In the genomic region with DNA sequence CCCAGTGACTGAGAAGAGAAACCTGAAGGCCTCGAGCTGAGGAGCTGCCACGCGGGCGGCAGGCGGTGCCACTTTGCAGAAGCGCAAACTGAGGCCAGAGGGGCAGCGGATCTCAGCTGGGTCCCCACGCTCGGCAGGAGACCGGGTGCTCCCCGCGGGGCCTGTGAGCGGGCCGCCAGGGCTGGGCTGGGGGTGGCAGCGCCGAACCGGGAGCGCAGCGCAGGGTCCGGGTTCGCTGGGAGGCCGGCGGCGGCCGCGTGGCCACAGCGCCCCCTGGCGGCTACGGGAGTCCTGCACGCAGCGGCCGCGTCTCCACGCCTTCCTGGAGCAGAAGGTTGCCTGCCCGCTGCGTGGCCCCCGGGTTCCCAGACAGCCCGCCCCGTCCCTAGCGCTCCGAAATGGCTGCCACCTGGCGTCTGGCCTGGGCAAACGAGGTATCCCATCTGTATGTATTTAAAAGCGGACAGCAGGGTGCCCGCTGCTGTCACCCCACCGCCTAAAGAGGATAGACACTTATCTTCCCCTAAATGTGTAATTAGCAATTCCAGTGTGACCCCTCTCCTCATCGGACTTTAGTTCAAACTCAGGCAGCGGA, we compare ENCODE assay signal across 1 cellular context.
TF ChIP-seq lines count a peak whose summit lies in the region.

No MANE protein-coding gene starts in this region.

TF ChIP-seq in HepG2, 621 proteins besides CTCF, POLR2A, EP300 and RAD21 (continued from another document and continues in another):
- peak; percentile 82; the same call in 1 of the 2 replicates for TF ChIP-seq MTA1 (CRISPR knock-in tag; IDR thresholded peaks at IDR 0.05; ENCODE audit: borderline replicate concordance)
- no peak; the same call in 1 of the 2 replicates for TF ChIP-seq ZNF772 (CRISPR knock-in tag; IDR thresholded peaks at IDR 0.05)
- no peak for TF ChIP-seq ZNF431 (CRISPR knock-in tag; IDR thresholded peaks at IDR 0.05; ENCODE audit: borderline replicate concordance, low read depth)
- TF ChIP-seq ZNF75D (CRISPR knock-in tag; IDR thresholded peaks at IDR 0.05; ENCODE audit: borderline replicate concordance) = no peak
- no peak for TF ChIP-seq HOXA7 (CRISPR knock-in tag; IDR thresholded peaks at IDR 0.05)
- TF ChIP-seq REPIN1 (CRISPR knock-in tag; IDR thresholded peaks at IDR 0.05; ENCODE audit: borderline replicate concordance, low read depth) = 0 out of 2 replicates have a peak, but pooled peaks have one; percentile 62
- no peak for TF ChIP-seq NPAS2 (CRISPR knock-in tag; IDR thresholded peaks at IDR 0.05; ENCODE audit: borderline replicate concordance)
- no peak for TF ChIP-seq TOE1 (CRISPR knock-in tag; IDR thresholded peaks at IDR 0.05)
- no peak for TF ChIP-seq ZNF251 (CRISPR knock-in tag; IDR thresholded peaks at IDR 0.05)
- TF ChIP-seq TEF (CRISPR knock-in tag; IDR thresholded peaks at IDR 0.05) = no peak
- TF ChIP-seq ARID2 (CRISPR knock-in tag; IDR thresholded peaks at IDR 0.05; ENCODE audit: borderline replicate concordance) = 0 out of 2 replicates have a peak, but pooled peaks have one; percentile 50
- TF ChIP-seq ZBTB39 (CRISPR knock-in tag; IDR thresholded peaks at IDR 0.05) = no peak
- no peak for TF ChIP-seq GLI4 (CRISPR knock-in tag; IDR thresholded peaks at IDR 0.05; ENCODE audit: borderline replicate concordance)
- peak; percentile 31; the same call in 1 of the 2 replicates for TF ChIP-seq ZNF512 (CRISPR knock-in tag; IDR thresholded peaks at IDR 0.05)
- no peak for TF ChIP-seq PRDM4 (CRISPR knock-in tag; IDR thresholded peaks at IDR 0.05; ENCODE audit: borderline replicate concordance)
- TF ChIP-seq ZNF484 (CRISPR knock-in tag; IDR thresholded peaks at IDR 0.05; ENCODE audit: borderline replicate concordance, low read depth) = no peak
- no peak for TF ChIP-seq GPBP1L1 (CRISPR knock-in tag; IDR thresholded peaks at IDR 0.05)
- no peak for TF ChIP-seq DBP (CRISPR knock-in tag; IDR thresholded peaks at IDR 0.05; ENCODE audit: not compliant biosample characterization)
- TF ChIP-seq ZNF317 (CRISPR knock-in tag; IDR thresholded peaks at IDR 0.05) = no peak
- TF ChIP-seq ETV6 (CRISPR knock-in tag; conservative IDR thresholded peaks at IDR 0.05) = no peak
- no peak for TF ChIP-seq NFATC3 (CRISPR knock-in tag; IDR thresholded peaks at IDR 0.05)
- no peak for TF ChIP-seq AFF4 (CRISPR knock-in tag; IDR thresholded peaks at IDR 0.05)
- TF ChIP-seq NFKB2 (CRISPR knock-in tag; IDR thresholded peaks at IDR 0.05; ENCODE audit: borderline replicate concordance) = peak; percentile 81; the same call in 1 of the 2 replicates
- 0 out of 2 replicates have a peak, but pooled peaks have one; percentile 33 for TF ChIP-seq ADNP (CRISPR knock-in tag; IDR thresholded peaks at IDR 0.05)
- no peak for TF ChIP-seq ZNF207 (IDR thresholded peaks at IDR 0.05; ENCODE audit: borderline replicate concordance)
- no peak for TF ChIP-seq GATA4 (IDR thresholded peaks at IDR 0.05; ENCODE audit: borderline replicate concordance, low read depth)
- no peak for TF ChIP-seq NRL (CRISPR knock-in tag; IDR thresholded peaks at IDR 0.05; ENCODE audit: borderline replicate concordance)
- no peak for TF ChIP-seq MED13 (CRISPR knock-in tag; IDR thresholded peaks at IDR 0.05)
- no peak for TF ChIP-seq HMGA1 (CRISPR knock-in tag; conservative IDR thresholded peaks at IDR 0.05)
- TF ChIP-seq ZNF350 (CRISPR knock-in tag; IDR thresholded peaks at IDR 0.05; ENCODE audit: borderline replicate concordance, low read depth) = no peak
- peak; percentile 92 for TF ChIP-seq STAG1 (CRISPR knock-in tag; IDR thresholded peaks at IDR 0.05)
- TF ChIP-seq E2F1 (CRISPR knock-in tag; IDR thresholded peaks at IDR 0.05) = 0 out of 2 replicates have a peak, but pooled peaks have one; percentile 23
- no peak for TF ChIP-seq SRSF1 (optimal IDR thresholded peaks at IDR 0.05; ENCODE audit: low read depth, low read length)
- TF ChIP-seq CREB1 (IDR thresholded peaks at IDR 0.05) = no peak
- TF ChIP-seq CREB1 (CRISPR knock-in tag; IDR thresholded peaks at IDR 0.05) = no peak
- TF ChIP-seq ZNF543 (CRISPR knock-in tag; IDR thresholded peaks at IDR 0.05) = 0 out of 2 replicates have a peak, but pooled peaks have one; percentile 69
- TF ChIP-seq TBX3 (IDR thresholded peaks at IDR 0.05; ENCODE audit: borderline replicate concordance) = no peak
- TF ChIP-seq NR2C2 (CRISPR knock-in tag; IDR thresholded peaks at IDR 0.05; ENCODE audit: borderline replicate concordance) = 0 out of 2 replicates have a peak, but pooled peaks have one; percentile 32
- 0 out of 2 replicates have a peak, but pooled peaks have one; percentile 42 for TF ChIP-seq BRD4 (CRISPR knock-in tag; IDR thresholded peaks at IDR 0.05)
- no peak for TF ChIP-seq SIX4 (CRISPR knock-in tag; IDR thresholded peaks at IDR 0.05)
